Comparison of ENCODE assay signal across 20 cellular contexts in genomic region chr1:20197329-20197791, GRCh38. TPM values are rescaled to one million over a fixed set of nuclear protein-coding genes. Genes with fewer than 3 reads are reported as not detected.
"Had no signal": no experiment of that assay in that cellular context is flagged by ENCODE, and none has a peak within 500 bp of the region (broad histone marks: within the 10 kb centered on the region; RNA-seq: fewer than 3 reads in every experiment).

No MANE protein-coding gene starts in this region.

- H3K27me3 ChIP-seq: gastroesophageal sphincter had no signal

- H2AFZ ChIP-seq: parathyroid adenoma had no signal

- H3K4me1 ChIP-seq: parathyroid adenoma had no signal

- DNase-seq: effector memory CD8-positive, alpha-beta T cell; esophagus squamous epithelium; foreskin fibroblast; kidney; left cardiac atrium; left ventricle myocardium superior; mesenchymal stem cell; midbrain; naive B cell; occipital lobe; stimulated activated CD4-positive, alpha-beta T cell treated with anti-CD3 and anti-CD28 coated beads, Interleukin-12 subunit alpha, Interleukin-12 subunit beta, amount 100 ng/mL, for 4 hours; stimulated activated naive CD4-positive, alpha-beta T cell; trophoblast cell had no signal

- H3K79me2 ChIP-seq: parathyroid adenoma had no signal

- H3K9ac ChIP-seq: parathyroid adenoma had no signal

- ATAC-seq: effector memory CD8-positive, alpha-beta T cell; gastroesophageal sphincter; left cardiac atrium; left ventricle myocardium superior; sciatic nerve had no signal

- H3K4me3 ChIP-seq: esophagus squamous epithelium, gastroesophageal sphincter, lung had no signal

- H3K9me3 ChIP-seq: esophagus squamous epithelium, gastroesophageal sphincter had no signal

- H3K27ac ChIP-seq: epithelial cell of prostate, esophagus squamous epithelium, gastroesophageal sphincter, parathyroid adenoma had no signal

- H3K36me3 ChIP-seq: esophagus squamous epithelium, gastroesophageal sphincter had no signal

RNA-seq across cellular contexts. Expression of gene PLA2G2C, which starts 11.0 kb away (rescaled TPM):
- total RNA-seq: left cardiac atrium, left ventricle myocardium superior, occipital lobe, pulmonary artery endothelial cell, skeletal muscle tissue had no signal
- polyA plus RNA-seq: lung had no signal

RNA-seq across cellular contexts. Expression of gene UBXN10, which starts 11.5 kb away (rescaled TPM):
- total RNA-seq: pulmonary artery endothelial cell had no signal

RNA-seq across cellular contexts. Expression of gene PLA2G2F, which starts 58.2 kb away (rescaled TPM):
- total RNA-seq: gastroesophageal sphincter, kidney, left cardiac atrium, left ventricle myocardium superior, lung, occipital lobe, pulmonary artery endothelial cell, sciatic nerve, skeletal muscle tissue had no signal
- polyA plus RNA-seq: lung had no signal
